ENCODE assay signal across 1 cellular context in genomic region chr15:49471733-49472132, GRCh38.
TF ChIP-seq lines count a peak whose summit lies in the region.

No MANE protein-coding gene starts in this region.

TF ChIP-seq in HepG2, 621 proteins besides CTCF, POLR2A, EP300 and RAD21 (continued from another document):
- TF ChIP-seq ZBTB40 (IDR thresholded peaks at IDR 0.05) (no peak), ZBTB40 (CRISPR knock-in tag; IDR thresholded peaks at IDR 0.05) (no peak)
